Comparison of ENCODE assay signal across 8 cellular contexts in genomic region chr14:20477211-20477876, GRCh38. TPM values are rescaled to one million over a fixed set of nuclear protein-coding genes. Genes with fewer than 3 reads are reported as not detected.
DNase-seq lines count a peak whose midpoint lies in the region; ATAC-seq lines count a peak whose summit lies in the region.

No MANE protein-coding gene starts in this region.

- H3K27ac ChIP-seq in thymus (ENCODE audit: low read depth) = peak overlapping the region; percentile 78

- no peaks in the 10 kb centered on the region for H3K27me3 ChIP-seq in thymus (ENCODE audit: control insufficient read depth, insufficient read depth)

- peak overlapping the region; percentile 54 for H3K4me3 Mint-ChIP-seq in activated T-cell treated with anti-CD3 and anti-CD28 coated beads, Interleukin-2, amount 50 U/mL, for 4 hours

- H3K36me3 ChIP-seq in thymus (ENCODE audit: control insufficient read depth, insufficient read depth) = peaks cover 25% of the 10 kb centered on the region

- peak; percentile 9 for DNase-seq in stimulated activated CD8-positive, alpha-beta memory T cell treated with anti-CD3 and anti-CD28 coated beads, Interleukin-12 subunit alpha, Interleukin-12 subunit beta, amount 100 ng/mL, for 1 hour (ENCODE audit: low read depth)
- no peak for DNase-seq in stimulated activated CD8-positive, alpha-beta memory T cell treated with anti-CD3 and anti-CD28 coated beads, Interleukin-4, amount 100 ng/mL, for 48 hours
- DNase-seq in activated T-cell treated with anti-CD3 and anti-CD28 coated beads, Interleukin-2, amount 50 U/mL, for 4 hours = no peak
- DNase-seq in left ventricle myocardium superior = peak; percentile 60
- DNase-seq in NCI-H1694 (lab: John Stamatoyannopoulos, UW) = no peak
- no peak for DNase-seq in NCI-H1930 (lab: John Stamatoyannopoulos, UW)

- no peak overlapping the region for H3K4me3 ChIP-seq in thymus (ENCODE audit: low read length)

- no peaks in the 10 kb centered on the region for H3K27me3 Mint-ChIP-seq in activated T-cell treated with anti-CD3 and anti-CD28 coated beads, Interleukin-2, amount 50 U/mL, for 4 hours (ENCODE audit: low read depth)

- WGBS in thymus = 38% methylated on average over 1 of the region's 1 CpG

- H3K4me1 Mint-ChIP-seq in activated T-cell treated with anti-CD3 and anti-CD28 coated beads, Interleukin-2, amount 50 U/mL, for 4 hours (ENCODE audit: low read depth) = peaks cover 83% of the 10 kb centered on the region

- peaks cover 14% of the 10 kb centered on the region for H3K4me1 ChIP-seq in thymus (ENCODE audit: control insufficient read depth, insufficient read depth, low read length)

- no peaks in the 10 kb centered on the region for H3K9me3 Mint-ChIP-seq in activated T-cell treated with anti-CD3 and anti-CD28 coated beads, Interleukin-2, amount 50 U/mL, for 4 hours

- no peaks in the 10 kb centered on the region for H3K9me3 ChIP-seq in thymus (ENCODE audit: control insufficient read depth)

- intact Hi-C loops in left ventricle myocardium superior (cut with micrococcal nuclease) = no loop called here

- H3K36me3 Mint-ChIP-seq in activated T-cell treated with anti-CD3 and anti-CD28 coated beads, Interleukin-2, amount 50 U/mL, for 4 hours (ENCODE audit: insufficient read depth) = peaks cover 66% of the 10 kb centered on the region

- ATAC-seq in activated T-cell treated with anti-CD3 and anti-CD28 coated beads, Interleukin-2, amount 50 U/mL, for 4 hours = peak; percentile 19 to 35
- ATAC-seq in left ventricle myocardium superior = peak; percentile 89
- ATAC-seq in HG03095 (IDR thresholded peaks at IDR 0.05; ENCODE audit: unreplicated experiment) = no peak

RNA-seq across cellular contexts. Expression of gene PNP, which starts 8.1 kb away (rescaled TPM):
- 100 to 1,000 TPM; 198 to 236 (median 221) TPM for total RNA-seq in activated T-cell treated with anti-CD3 and anti-CD28 coated beads, Interleukin-2, amount 50 U/mL, for 4 hours
- total RNA-seq in left ventricle myocardium superior = 6.5 TPM
- 29.8 TPM for polyA plus RNA-seq in thymus

RNA-seq across cellular contexts. Expression of gene PIP4P1, which starts 16.1 kb away (rescaled TPM):
- total RNA-seq in activated T-cell treated with anti-CD3 and anti-CD28 coated beads, Interleukin-2, amount 50 U/mL, for 4 hours = 10 to 100 TPM; 33.6 to 43.4 (median 39.9) TPM
- total RNA-seq in left ventricle myocardium superior = 17.7 TPM
- polyA plus RNA-seq in thymus = 53.2 TPM

RNA-seq across cellular contexts. Expression of gene APEX1, which starts 22.3 kb away (rescaled TPM):
- 100 to 1,000 TPM; 265 to 309 (median 300) TPM for total RNA-seq in activated T-cell treated with anti-CD3 and anti-CD28 coated beads, Interleukin-2, amount 50 U/mL, for 4 hours
- total RNA-seq in left ventricle myocardium superior = 68.2 TPM
- polyA plus RNA-seq in thymus = 128 TPM

RNA-seq across cellular contexts. Expression of gene OSGEP, which starts 22.7 kb away (rescaled TPM):
- 10 to 100 TPM; 73.4 to 86.5 (median 75.4) TPM for total RNA-seq in activated T-cell treated with anti-CD3 and anti-CD28 coated beads, Interleukin-2, amount 50 U/mL, for 4 hours
- total RNA-seq in left ventricle myocardium superior = 15.3 TPM
- 96.8 TPM for polyA plus RNA-seq in thymus

RNA-seq across cellular contexts. Expression of gene RNASE10, which starts 28.0 kb away (rescaled TPM):
- under 1 TPM in 2 of 3 donors, not detected in 1; 0.16 to 0.30 TPM for total RNA-seq in activated T-cell treated with anti-CD3 and anti-CD28 coated beads, Interleukin-2, amount 50 U/mL, for 4 hours
- total RNA-seq in left ventricle myocardium superior = 0.22 TPM
- polyA plus RNA-seq in thymus = 0.09 TPM

Comparison
In these comparisons a context has a peak if more than half of its experiments do, and no peak if none do; other contexts are left out.
1. DNase-seq: peak in stimulated activated CD8-positive, alpha-beta memory T cell treated with anti-CD3 and anti-CD28 coated beads, Interleukin-12 subunit alpha, Interleukin-12 subunit beta, amount 100 ng/mL, for 1 hour (single experiment) and left ventricle myocardium superior (single experiment); none in stimulated activated CD8-positive, alpha-beta memory T cell treated with anti-CD3 and anti-CD28 coated beads, Interleukin-4, amount 100 ng/mL, for 48 hours (single experiment), activated T-cell treated with anti-CD3 and anti-CD28 coated beads, Interleukin-2, amount 50 U/mL, for 4 hours (single experiment), NCI-H1694 (single experiment) and NCI-H1930 (0 of 2).
2. RNA of gene PNP, which starts 8.1 kb away (total RNA-seq): 198 to 236 TPM in activated T-cell treated with anti-CD3 and anti-CD28 coated beads, Interleukin-2, amount 50 U/mL, for 4 hours; 6.5 TPM in left ventricle myocardium superior (single experiment); every median in the first group is over 10 times any median in the second.